ENCODE assay signal across 13 cellular contexts in the genomic region with DNA sequence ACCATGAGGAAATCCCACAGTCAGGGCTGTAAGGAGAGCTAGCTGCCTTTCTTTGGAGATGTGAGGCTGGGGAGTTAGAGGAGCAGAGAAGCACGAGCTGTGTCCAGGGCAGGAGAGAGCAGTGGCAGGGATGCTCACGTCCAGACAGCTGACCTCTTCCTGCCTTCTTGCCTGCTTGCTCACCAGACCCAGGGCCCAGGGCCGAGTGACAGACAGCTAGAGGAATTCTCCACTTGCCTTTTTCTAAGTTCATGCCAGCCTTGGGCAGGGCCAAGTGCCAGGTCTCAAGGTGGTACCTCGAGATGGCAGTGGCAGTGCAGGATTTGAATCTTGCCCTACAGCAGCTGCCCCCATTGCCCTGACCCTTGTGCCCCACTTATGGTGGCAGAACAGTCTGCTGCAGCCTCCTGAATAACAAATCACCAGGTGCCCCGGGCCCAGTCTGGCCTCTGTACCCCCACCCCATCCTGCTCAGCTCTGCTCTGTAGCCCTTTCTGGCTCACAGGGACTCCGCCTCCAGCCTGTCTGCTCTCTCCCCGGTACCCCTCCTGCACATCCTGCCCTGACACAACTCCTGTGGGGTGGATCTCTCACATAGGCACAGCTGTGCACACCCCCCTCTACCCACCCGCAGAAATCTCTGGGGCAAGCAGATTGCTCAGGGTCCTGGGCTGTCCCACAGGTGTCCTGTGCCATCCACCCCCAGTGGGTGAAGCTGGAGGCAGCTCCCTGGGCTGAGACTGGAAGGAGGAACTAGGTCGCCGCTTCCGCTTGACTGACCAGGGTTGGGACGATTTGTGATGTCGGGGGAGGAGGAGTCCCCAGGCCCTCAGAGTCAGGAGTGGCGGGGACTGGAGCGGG. TPM values are rescaled to one million over a fixed set of nuclear protein-coding genes. Genes with fewer than 3 reads are reported as not detected.
DNase-seq lines count a peak whose midpoint lies in the region; ATAC-seq and TF ChIP-seq lines count a peak whose summit lies in the region.
"Had no signal": no experiment of that assay in that cellular context is flagged by ENCODE, and none has a peak within 500 bp of the region (broad histone marks: within the 10 kb centered on the region; RNA-seq: fewer than 3 reads in every experiment).

No MANE protein-coding gene starts in this region.

- H3K4me1 Mint-ChIP-seq in activated T-cell treated with anti-CD3 and anti-CD28 coated beads, Interleukin-2, amount 50 U/mL, for 4 hours (ENCODE audit: low read depth), result no peaks in the 10 kb centered on the region

- no peak overlapping the region for H3K4me3 ChIP-seq in PC-3 (ENCODE audit: low read length)
- no peak overlapping the region for H3K4me3 ChIP-seq in fibroblast of mammary gland (ENCODE audit: control insufficient read depth, low read depth, low read length)
- H3K4me3 ChIP-seq in transverse colon, result no peak overlapping the region
- H3K4me3 ChIP-seq: tibial nerve had no signal

- no peak for TF ChIP-seq POLR2A in transverse colon (IDR thresholded peaks at IDR 0.05)

- ATAC-seq in Right ventricle myocardium superior (ENCODE audit: poor library complexity) (no peak), PC-3 (peak; percentile 82), GM19452 (IDR thresholded peaks at IDR 0.05; ENCODE audit: unreplicated experiment) (no peak)
- ATAC-seq in activated T-cell treated with anti-CD3 and anti-CD28 coated beads, Interleukin-2, amount 50 U/mL, for 4 hours, result no peak

- TF ChIP-seq CTCF in PC-3 (conservative IDR thresholded peaks at IDR 0.05; ENCODE audit: low read depth, low read length) (no peak), fibroblast of mammary gland (conservative IDR thresholded peaks at IDR 0.05; ENCODE audit: control insufficient read depth, insufficient read depth, low read depth, low read length) (no peak), transverse colon (IDR thresholded peaks at IDR 0.05) (no peak)

- H3K9me2 ChIP-seq in PC-3 (replicated peaks; ENCODE audit: low read length), result no peaks in the 10 kb centered on the region

- H3K27me3 ChIP-seq in PC-3 (ENCODE audit: low read length) (no peaks in the 10 kb centered on the region), transverse colon (no peaks in the 10 kb centered on the region)
- H3K27me3 ChIP-seq: tibial nerve had no signal

- H3K36me3 ChIP-seq in PC-3 (ENCODE audit: low read depth, low read length), result no peaks in the 10 kb centered on the region
- H3K36me3 ChIP-seq in transverse colon, result no peaks in the 10 kb centered on the region

- no peak overlapping the region for H3K4me3 Mint-ChIP-seq in activated T-cell treated with anti-CD3 and anti-CD28 coated beads, Interleukin-2, amount 50 U/mL, for 4 hours

- H2AFZ ChIP-seq in PC-3 (ENCODE audit: low read length), result no peak overlapping the region

- DNase-seq in Right ventricle myocardium superior (peak; percentile 58), cardiac septum (ENCODE audit: low spot score) (no peak), PC-3 (peak; percentile 64), fibroblast of mammary gland (ENCODE audit: low read depth) (peak; percentile 5), transverse colon (peak; percentile 23), mesenteric fat pad (ENCODE audit: low spot score) (no peak)
- DNase-seq in activated T-cell treated with anti-CD3 and anti-CD28 coated beads, Interleukin-2, amount 50 U/mL, for 4 hours, result no peak
- DNase-seq: activated T-cell treated with anti-CD3 and anti-CD28 coated beads for 4 hours, NCI-H82 had no signal

- H3K9ac ChIP-seq in PC-3 (ENCODE audit: low read length), result no peak overlapping the region

- no peaks in the 10 kb centered on the region for H3K9me3 ChIP-seq in PC-3 (ENCODE audit: low read length)
- H3K9me3 ChIP-seq in transverse colon, result no peaks in the 10 kb centered on the region
- H3K9me3 ChIP-seq: tibial nerve had no signal

- intact Hi-C loops in Right ventricle myocardium superior (cut with DNase I) (no loop called here), cardiac septum (cut with DNase I) (no loop called here), PC-3 (cut with micrococcal nuclease) (no loop called here), transverse colon (cut with DNase I; ENCODE audit: low total_unique reads) (no loop called here)

- no peak for TF ChIP-seq EP300 in transverse colon (IDR thresholded peaks at IDR 0.05; ENCODE audit: low read depth)

- POLR2A ChIA-PET in PC-3 (lab: Charles Lee; ENCODE audit: unreplicated experiment), result interaction anchor here (0.6 kb wide), 1 partner anchor 640 kb away, joined by 3 read pairs; no protein-coding TSS in a partner anchor

- no peaks in the 10 kb centered on the region for H3K9me3 Mint-ChIP-seq in activated T-cell treated with anti-CD3 and anti-CD28 coated beads, Interleukin-2, amount 50 U/mL, for 4 hours

- H3K36me3 Mint-ChIP-seq in activated T-cell treated with anti-CD3 and anti-CD28 coated beads, Interleukin-2, amount 50 U/mL, for 4 hours (ENCODE audit: insufficient read depth), result peaks cover 24% of the 10 kb centered on the region

- no peaks in the 10 kb centered on the region for H3F3A ChIP-seq in PC-3 (ENCODE audit: low read length, unreplicated experiment)

- peaks cover 1% of the 10 kb centered on the region for H3K27me3 Mint-ChIP-seq in activated T-cell treated with anti-CD3 and anti-CD28 coated beads, Interleukin-2, amount 50 U/mL, for 4 hours (ENCODE audit: low read depth)

- no peak overlapping the region for H3K4me2 ChIP-seq in PC-3 (ENCODE audit: low read length)

- no peaks in the 10 kb centered on the region for H4K20me1 ChIP-seq in PC-3 (ENCODE audit: low read length)

- BruUV-seq in PC-3 (replicated peaks; lab: Mats Ljungman, UMichigan), result no TSS peak

- in situ Hi-C loops in transverse colon (cut with MboI; ENCODE audit: low pct_ligation_motif_present in 1 of 4, low pct_unique_long_range_greater_than_20kb in 1 of 4, low sequenced_read_pairs in 3 of 4), result no loop called here

- H3K4me1 ChIP-seq in PC-3 (ENCODE audit: insufficient read depth, low read length) (no peaks in the 10 kb centered on the region), transverse colon (no peaks in the 10 kb centered on the region)
- H3K4me1 ChIP-seq: tibial nerve had no signal

- H3K79me2 ChIP-seq in PC-3 (ENCODE audit: low read length), result no peaks in the 10 kb centered on the region

- CTCF ChIA-PET in PC-3 (lab: Charles Lee), result interaction anchor here (1.0 kb wide), 1 partner anchor 10 kb away, joined by 3 read pairs; no protein-coding TSS in a partner anchor

- 75 to 90% methylated on average over 2 to 15 of the region's 15 CpGs for WGBS in transverse colon (ENCODE audit: low coverage in 1 of 2), 2 donors

- no peak overlapping the region for H3K27ac ChIP-seq in PC-3 (ENCODE audit: low read length)
- H3K27ac ChIP-seq in transverse colon, result no peak overlapping the region
- H3K27ac ChIP-seq: C4-2B, tibial nerve had no signal

RNA-seq across cellular contexts. Expression of gene GRIN2C, which starts 26.0 kb away (rescaled TPM):
- total RNA-seq in Right ventricle myocardium superior, result 0.65 TPM
- 0.70 TPM for total RNA-seq in cardiac septum
- 0.04 TPM in 1 of 2 replicates, not detected in the other for total RNA-seq in PC-3 (2014; rRNA removed)
- under 1 TPM in 2 of 4 donors, not detected in 2; 0.27 to 0.40 TPM for total RNA-seq in transverse colon
- total RNA-seq in activated T-cell treated with anti-CD3 and anti-CD28 coated beads, Interleukin-2, amount 50 U/mL, for 4 hours, result under 1 TPM in 1 of 3 donors, not detected in 2; 0.08 TPM
- total RNA-seq in mesenteric fat pad, result 0.45 TPM

RNA-seq across cellular contexts. Expression of gene FDXR, which starts 39.1 kb away (rescaled TPM):
- total RNA-seq in Right ventricle myocardium superior, result 4.6 TPM
- 3.9 TPM for total RNA-seq in cardiac septum
- 28.1 and 44.5 TPM in 2 replicates for total RNA-seq in PC-3 (2014; rRNA removed)
- 10 to 100 TPM in 2 of 4 donors, 1 to 10 TPM in 2; 5.8 to 16.2 (median 10.4) TPM for total RNA-seq in transverse colon
- total RNA-seq in activated T-cell treated with anti-CD3 and anti-CD28 coated beads, Interleukin-2, amount 50 U/mL, for 4 hours, result 10 to 100 TPM in 1 of 3 donors, 1 to 10 TPM in 2; 6.1 to 12.0 (median 7.0) TPM
- total RNA-seq in mesenteric fat pad, result 5.2 TPM

RNA-seq across cellular contexts. Expression of gene NAT9, which starts 57.6 kb away (rescaled TPM):
- total RNA-seq in Right ventricle myocardium superior (18.6 TPM), cardiac septum (27.6 TPM), PC-3 (2014; rRNA removed) (47.2 and 55.4 TPM in 2 replicates), transverse colon (10 to 100 TPM; 18.3 to 34.4 (median 27.6) TPM), mesenteric fat pad (37.8 TPM)
- 10 to 100 TPM; 63.1 to 68.7 (median 65.9) TPM for total RNA-seq in activated T-cell treated with anti-CD3 and anti-CD28 coated beads, Interleukin-2, amount 50 U/mL, for 4 hours

RNA-seq across cellular contexts. Expression of gene FADS6, which starts 59.7 kb away (rescaled TPM):
- total RNA-seq in Right ventricle myocardium superior (not detected), cardiac septum (not detected), PC-3 (2014; rRNA removed) (not detected in 2 replicates), transverse colon (10 to 100 TPM in 1 of 4 donors, 1 to 10 TPM in 1, under 1 TPM in 1, not detected in 1; 0.64 to 25.8 (median 3.7) TPM), mesenteric fat pad (not detected)
- total RNA-seq in activated T-cell treated with anti-CD3 and anti-CD28 coated beads, Interleukin-2, amount 50 U/mL, for 4 hours, result not detected
- total RNA-seq: fibroblast of villous mesenchyme, tibial nerve had no signal

Comparison
In these comparisons a context has a peak if more than half of its experiments do, and no peak if none do; other contexts are left out.
1. DNase-seq: peak in Right ventricle myocardium superior (single experiment), PC-3 (single experiment), fibroblast of mammary gland (single experiment) and transverse colon (single experiment); none in cardiac septum (single experiment), activated T-cell treated with anti-CD3 and anti-CD28 coated beads, Interleukin-2, amount 50 U/mL, for 4 hours (single experiment) and mesenteric fat pad (single experiment).